In genomic region chr18:28163201-28163778, GRCh38 we compare ENCODE assay signal across 22 cellular contexts. TPM values are rescaled to one million over a fixed set of nuclear protein-coding genes. Genes with fewer than 3 reads are reported as not detected.
DNase-seq lines count a peak whose midpoint lies in the region; FAIRE-seq and TF ChIP-seq lines count a peak whose summit lies in the region.
"Had no signal": no experiment of that assay in that cellular context is flagged by ENCODE, and none has a peak within 500 bp of the region (broad histone marks: within the 10 kb centered on the region; RNA-seq: fewer than 3 reads in every experiment).

No MANE protein-coding gene starts in this region.

- H3K36me3 ChIP-seq in bronchial epithelial cell (ENCODE audit: control insufficient read depth, insufficient read depth, low read length) = no peaks in the 10 kb centered on the region
- H3K36me3 ChIP-seq in hepatocyte (replicated peaks; ENCODE audit: insufficient read depth, low read depth) = no peaks in the 10 kb centered on the region
- H3K36me3 ChIP-seq in colonic mucosa = no peaks in the 10 kb centered on the region
- no peaks in the 10 kb centered on the region for H3K36me3 ChIP-seq in transverse colon
- H3K36me3 ChIP-seq: SJSA1 had no signal

- H3K27ac ChIP-seq in hepatocyte (peak overlapping the region; percentile 63), colonic mucosa (no peak overlapping the region), transverse colon (no peak overlapping the region)
- H3K27ac ChIP-seq: SJSA1 had no signal

- H3K4me3 Mint-ChIP-seq in HFFc6 = no peak overlapping the region; the same call in 1 of the 2 replicates
- H3K4me3 Mint-ChIP-seq: activated B cell treated with CpG ODN at 0.5 μM for 24 hours; memory B cell; nephron progenitor cell; T-helper 2 cell treated with Interferon-gamma antibody and Interleukin-4, amounts not matched to agents 5 μg/mL and 100 μg/mL, for 36 hours had no signal

- H3K4me3 ChIP-seq in bronchial epithelial cell (ENCODE audit: low read depth, low read length) = no peak overlapping the region
- no peak overlapping the region for H3K4me3 ChIP-seq in hepatocyte
- H3K4me3 ChIP-seq in colonic mucosa = no peak overlapping the region
- no peak overlapping the region for H3K4me3 ChIP-seq in transverse colon
- H3K4me3 ChIP-seq: SJSA1 had no signal

- no peaks in the 10 kb centered on the region; the same call in 1 of the 2 replicates for H3K27me3 Mint-ChIP-seq in HFFc6 (ENCODE audit: insufficient read depth)
- H3K27me3 Mint-ChIP-seq: activated B cell treated with CpG ODN at 0.5 μM for 24 hours, memory B cell had no signal

- intact Hi-C loops in colonic mucosa (cut with DNase I) (no loop called here), transverse colon (cut with DNase I; ENCODE audit: low total_unique reads) (no loop called here)

- WGBS in hepatocyte (ENCODE audit: low lambda C conversion rate, missing lambda C conversion rate) = 85% methylated on average over 2 of the region's 2 CpGs
- 82 to 83% methylated on average over 2 of the region's 2 CpGs for WGBS in transverse colon (ENCODE audit: low coverage in 1 of 2), 2 donors

- DNase-seq in AG08395 (ENCODE audit: low spot score) = peak; percentile 24
- DNase-seq in HFFc6 = peak; percentile 62
- peak; percentile 11 for DNase-seq in bronchial epithelial cell (ENCODE audit: low read depth)
- no peak for DNase-seq in hepatocyte (ENCODE audit: low spot score)
- DNase-seq in amygdala (lab: John Stamatoyannopoulos, UW) = no peak
- no peak for DNase-seq in colonic mucosa
- no peak for DNase-seq in mucosa of gallbladder (ENCODE audit: low spot score)
- no peak for DNase-seq in transverse colon
- DNase-seq: activated B cell treated with CpG ODN at 0.5 μM for 24 hours, AML-193, Caco-2, GDM1, glutamatergic neuron, NCI-H2029, NCI-H510A, nephron progenitor cell, retina had no signal

- no peaks in the 10 kb centered on the region for H4K20me1 ChIP-seq in hepatocyte (ENCODE audit: insufficient read depth, poor library complexity, severe bottlenecking)

- TF ChIP-seq EP300 in transverse colon (IDR thresholded peaks at IDR 0.05; ENCODE audit: low read depth) = no peak

- peaks cover 16% of the 10 kb centered on the region for H3K36me3 Mint-ChIP-seq in HFFc6 (ENCODE audit: low read depth)
- H3K36me3 Mint-ChIP-seq: memory B cell had no signal

- peak overlapping the region; percentile 66 for H3K27ac Mint-ChIP-seq in HFFc6
- H3K27ac Mint-ChIP-seq: activated B cell treated with CpG ODN at 0.5 μM for 24 hours; memory B cell; nephron progenitor cell; T-helper 2 cell treated with Interferon-gamma antibody and Interleukin-4, amounts not matched to agents 5 μg/mL and 100 μg/mL, for 36 hours had no signal

- FAIRE-seq in bronchial epithelial cell (lab: Jason Lieb, UNC) = no peak
- FAIRE-seq: colon, GM12891 had no signal

- H3K9me2 ChIP-seq in hepatocyte (replicated peaks; ENCODE audit: insufficient read depth) = no peaks in the 10 kb centered on the region

- TF ChIP-seq CTCF in HFFc6 (IDR thresholded peaks at IDR 0.05) = no peak
- TF ChIP-seq CTCF in bronchial epithelial cell (IDR thresholded peaks at IDR 0.05; ENCODE audit: insufficient read depth, low read length, severe bottlenecking) = no peak
- no peak for TF ChIP-seq CTCF in hepatocyte (IDR thresholded peaks at IDR 0.05; ENCODE audit: poor library complexity)
- TF ChIP-seq CTCF in colonic mucosa (IDR thresholded peaks at IDR 0.05) = no peak
- no peak for TF ChIP-seq CTCF in transverse colon (IDR thresholded peaks at IDR 0.05)

- H2AFZ ChIP-seq in hepatocyte = no peak overlapping the region

- H3K4me2 ChIP-seq in hepatocyte = peak overlapping the region; percentile 26

- H3K27me3 ChIP-seq in bronchial epithelial cell (ENCODE audit: control insufficient read depth, insufficient read depth, low read length) = no peaks in the 10 kb centered on the region
- no peaks in the 10 kb centered on the region for H3K27me3 ChIP-seq in hepatocyte
- H3K27me3 ChIP-seq in colonic mucosa = no peaks in the 10 kb centered on the region
- no peaks in the 10 kb centered on the region for H3K27me3 ChIP-seq in transverse colon
- H3K27me3 ChIP-seq: SJSA1 had no signal

- peaks cover 85% of the 10 kb centered on the region for H3K4me1 Mint-ChIP-seq in HFFc6 (ENCODE audit: low read depth)
- H3K4me1 Mint-ChIP-seq: activated B cell treated with CpG ODN at 0.5 μM for 24 hours, memory B cell had no signal

- no peak for TF ChIP-seq POLR2A in transverse colon (IDR thresholded peaks at IDR 0.05)

- no peaks in the 10 kb centered on the region for H3K9me3 ChIP-seq in hepatocyte (ENCODE audit: low read depth)
- no peaks in the 10 kb centered on the region for H3K9me3 ChIP-seq in colonic mucosa
- no peaks in the 10 kb centered on the region for H3K9me3 ChIP-seq in transverse colon
- H3K9me3 ChIP-seq: Caco-2, SJSA1 had no signal

- peaks cover 76% of the 10 kb centered on the region for H3K79me2 ChIP-seq in hepatocyte

- H3K4me1 ChIP-seq in hepatocyte (ENCODE audit: insufficient read depth) = peaks cover 28% of the 10 kb centered on the region
- no peaks in the 10 kb centered on the region for H3K4me1 ChIP-seq in colonic mucosa
- H3K4me1 ChIP-seq in transverse colon = no peaks in the 10 kb centered on the region
- H3K4me1 ChIP-seq: SJSA1 had no signal

- no peak overlapping the region for H3K9ac ChIP-seq in colonic mucosa (ENCODE audit: low read depth in 2 of 2, low read length in 2 of 2)

- in situ Hi-C loops in transverse colon (cut with MboI; ENCODE audit: low pct_ligation_motif_present in 1 of 4, low pct_unique_long_range_greater_than_20kb in 1 of 4, low sequenced_read_pairs in 3 of 4) = no loop called here

- H3K9me3 Mint-ChIP-seq in HFFc6 = no peaks in the 10 kb centered on the region
- H3K9me3 Mint-ChIP-seq: activated B cell treated with CpG ODN at 0.5 μM for 24 hours; nephron progenitor cell; T-helper 2 cell treated with Interferon-gamma antibody and Interleukin-4, amounts not matched to agents 5 μg/mL and 100 μg/mL, for 36 hours had no signal

RNA-seq across cellular contexts. Expression of gene CDH2, which starts 13.6 kb away (rescaled TPM):
- total RNA-seq in HFFc6 (2021; fragmentation: NEBNext Ultra II Directional; extraction: Animal tissue kit (Norgen Biotek cat#: 25700)) = 100 to 1,000 TPM; 194 to 317 (median 206) TPM
- total RNA-seq in bronchial epithelial cell = 0.13 and 0.79 TPM in 2 replicates
- total RNA-seq in hepatocyte = 117 and 132 TPM in 2 replicates
- 65.9 and 81.8 TPM in 2 replicates for polyA plus RNA-seq in hepatocyte
- total RNA-seq in colonic mucosa = 1 to 10 TPM in 1 of 2 donors, under 1 TPM in 1; 0.84 to 1.4 TPM
- total RNA-seq in mucosa of gallbladder = 3.1 TPM
- total RNA-seq in transverse colon = 1 to 10 TPM in 2 of 4 donors, under 1 TPM in 1, not detected in 1; 0.20 to 4.4 (median 1.1) TPM
- total RNA-seq: activated B cell treated with CpG ODN at 0.5 μM for 24 hours had no signal

Comparison
In these comparisons a context has a peak if more than half of its experiments do, and no peak if none do; other contexts are left out.
1. DNase-seq: peak in AG08395 (single experiment), HFFc6 (single experiment) and bronchial epithelial cell (single experiment); none in hepatocyte (single experiment), amygdala (0 of 56), colonic mucosa (single experiment), mucosa of gallbladder (single experiment) and transverse colon (single experiment).
2. RNA of gene CDH2, which starts 13.6 kb away (total RNA-seq): 194 to 317 TPM in HFFc6 and 117 to 132 TPM in hepatocyte; 3.1 TPM in mucosa of gallbladder (single experiment), 0.84 to 1.4 TPM in colonic mucosa, 0.20 to 4.4 TPM in transverse colon and 0.13 to 0.79 TPM in bronchial epithelial cell; every median in the first group is over 10 times any median in the second.